8 cellular contexts compared by ENCODE assay signal in genomic region chr16:10552998-10553491, GRCh38. TPM values are rescaled to one million over a fixed set of nuclear protein-coding genes. Genes with fewer than 3 reads are reported as not detected.
DNase-seq lines count a peak whose midpoint lies in the region; ATAC-seq and TF ChIP-seq lines count a peak whose summit lies in the region.

No MANE protein-coding gene starts in this region.

- no peak overlapping the region for H2BK12ac ChIP-seq in mesenchymal stem cell (ENCODE audit: low read length in 2 of 2)

- H3K23ac ChIP-seq in mesenchymal stem cell (ENCODE audit: low read length in 2 of 2) = no peak overlapping the region

- H4K8ac ChIP-seq in mesenchymal stem cell (ENCODE audit: low read length) = no peak overlapping the region

- H3K9me3 ChIP-seq in Karpas-422 (ENCODE audit: low read length) = peaks cover 7% of the 10 kb centered on the region
- peaks cover 0 to 12% of the 10 kb centered on the region in 2 donors for H3K9me3 ChIP-seq in right atrium auricular region
- H3K9me3 ChIP-seq in mesenchymal stem cell (ENCODE audit: control insufficient read depth, low read length) = peaks cover 19% of the 10 kb centered on the region

- H3K4me1 ChIP-seq in Karpas-422 (ENCODE audit: low read length) = peaks cover 12% of the 10 kb centered on the region
- peaks cover 0 to 56% of the 10 kb centered on the region in 2 donors for H3K4me1 ChIP-seq in right atrium auricular region
- H3K4me1 ChIP-seq in mesenchymal stem cell (ENCODE audit: control insufficient read depth, insufficient read depth, low read depth, low read length) = no peaks in the 10 kb centered on the region

- no peak for TF ChIP-seq CTCF in CD14-positive monocyte (IDR thresholded peaks at IDR 0.05)
- TF ChIP-seq CTCF in right atrium auricular region (IDR thresholded peaks at IDR 0.05) = no peak

- H2BK15ac ChIP-seq in mesenchymal stem cell (ENCODE audit: low read depth, poor library complexity, severe bottlenecking) = no peak overlapping the region

- H2AK5ac ChIP-seq in mesenchymal stem cell (ENCODE audit: low read length, severe bottlenecking) = no peak overlapping the region

- peak overlapping the region; percentile 17 to 93 (median 86) for H3K27ac Mint-ChIP-seq in CD14-positive monocyte

- H4K91ac ChIP-seq in mesenchymal stem cell (ENCODE audit: low read length) = no peak overlapping the region

- H3K27ac ChIP-seq in Karpas-422 (ENCODE audit: low read length) = no peak overlapping the region
- peak overlapping the region; percentile 70 to 72 for H3K27ac ChIP-seq in right atrium auricular region
- no peak overlapping the region for H3K27ac ChIP-seq in mesenchymal stem cell (ENCODE audit: low read length, poor library complexity, severe bottlenecking)

- peaks cover 5 to 7% (median 6%) of the 10 kb centered on the region in 3 donors for H3K27me3 Mint-ChIP-seq in CD14-positive monocyte (ENCODE audit: low read depth in 3 of 3)

- peak overlapping the region; percentile 61 for H3K9ac ChIP-seq in Karpas-422 (ENCODE audit: low read length)
- H3K9ac ChIP-seq in mesenchymal stem cell (ENCODE audit: low read length) = no peak overlapping the region

- no peak overlapping the region for H3K18ac ChIP-seq in mesenchymal stem cell (ENCODE audit: low read depth in 1 of 2, low read length in 2 of 2)

- peak overlapping the region; percentile 78 to 98 for H3K4me3 Mint-ChIP-seq in CD14-positive monocyte

- H3K36me3 ChIP-seq in Karpas-422 (ENCODE audit: insufficient read depth, low read length) (no peaks in the 10 kb centered on the region), right atrium auricular region (no peaks in the 10 kb centered on the region), mesenchymal stem cell (ENCODE audit: control insufficient read depth in 1 of 2, insufficient read depth in 2 of 2, low read depth in 1 of 2, low read length in 2 of 2) (peaks cover 0 to under 1% of the 10 kb centered on the region in 2 experiments)

- intact Hi-C loops in CD14-positive monocyte (cut with micrococcal nuclease) = no loop called here

- H3K27me3 ChIP-seq in Karpas-422 (ENCODE audit: low read length) = peaks cover 4% of the 10 kb centered on the region; the same call in 1 of the 2 replicates
- H3K27me3 ChIP-seq in right atrium auricular region = no peaks in the 10 kb centered on the region
- no peaks in the 10 kb centered on the region for H3K27me3 ChIP-seq in mesenchymal stem cell (ENCODE audit: control insufficient read depth in 1 of 2, insufficient read depth in 1 of 2, low read length in 2 of 2)

- DNase-seq in CD14-positive monocyte (ENCODE audit: low spot score) (no peak), Karpas-422 (peak; percentile 94), right atrium auricular region (ENCODE audit: low spot score) (peak; percentile 70), mesenchymal stem cell (no peak), DMS53 treated with DMSO at 0.1 percent for 48 hours (lab: John Stamatoyannopoulos, UW; ENCODE audit: unreplicated experiment) (no peak)
- DNase-seq in activated CD8-positive, alpha-beta memory T cell treated with anti-CD3 and anti-CD28 coated beads, Interleukin-2, amount 50 U/mL, for 48 hours = peak; percentile 60
- DNase-seq in stimulated activated CD8-positive, alpha-beta memory T cell treated with anti-CD3 and anti-CD28 coated beads, Interleukin-15, amount 100 ng/mL, for 24 hours (ENCODE audit: low read depth) = peak; percentile 3

- no peaks in the 10 kb centered on the region for H3K79me2 ChIP-seq in Karpas-422 (ENCODE audit: low read length)

- peak; percentile 75 for ATAC-seq in GM19468 (IDR thresholded peaks at IDR 0.05; ENCODE audit: extremely low read depth, unreplicated experiment)

- H3K4me1 Mint-ChIP-seq in CD14-positive monocyte = peaks cover 11% of the 10 kb centered on the region

- no peak overlapping the region for H3K14ac ChIP-seq in mesenchymal stem cell (ENCODE audit: low read length in 2 of 2)

- H2BK5ac ChIP-seq in mesenchymal stem cell (ENCODE audit: low read depth, low read length, poor library complexity, severe bottlenecking) = no peak overlapping the region

- no peak overlapping the region for H2BK120ac ChIP-seq in mesenchymal stem cell (ENCODE audit: low read depth, low read length)

- WGBS in mesenchymal stem cell = 78% methylated on average over 19 of the region's 19 CpGs

- peaks cover 6 to 13% (median 9%) of the 10 kb centered on the region in 7 donors for H3K9me3 Mint-ChIP-seq in CD14-positive monocyte

- no peaks in the 10 kb centered on the region for H4K20me1 ChIP-seq in Karpas-422 (ENCODE audit: insufficient read depth, low read depth, low read length)

- H3K9me2 ChIP-seq in Karpas-422 (replicated peaks; ENCODE audit: insufficient read depth, low read length) = no peaks in the 10 kb centered on the region

- H3K4me2 ChIP-seq in Karpas-422 (ENCODE audit: low read depth, low read length, poor library complexity, severe bottlenecking) (peak overlapping the region; percentile 76), mesenchymal stem cell (ENCODE audit: low read length, poor library complexity, severe bottlenecking) (no peak overlapping the region)

- H3K79me1 ChIP-seq in mesenchymal stem cell (replicated peaks; ENCODE audit: low read length, poor library complexity, severe bottlenecking) = no peaks in the 10 kb centered on the region

- H2AFZ ChIP-seq in Karpas-422 (ENCODE audit: low read length) = peak overlapping the region; percentile 89
- H2AFZ ChIP-seq in mesenchymal stem cell (ENCODE audit: low read depth, low read length) = no peak overlapping the region

- H3K36me3 Mint-ChIP-seq in CD14-positive monocyte = no peaks in the 10 kb centered on the region

- peak overlapping the region; percentile 62 for H3K4me3 ChIP-seq in Karpas-422 (ENCODE audit: low read length)
- H3K4me3 ChIP-seq in right atrium auricular region = peak overlapping the region in 1 of 2 donors; percentile 42
- H3K4me3 ChIP-seq in mesenchymal stem cell (ENCODE audit: insufficient read depth in 1 of 2, low read depth in 1 of 2, low read length in 2 of 2) = no peak overlapping the region

- H3K4ac ChIP-seq in mesenchymal stem cell (ENCODE audit: low read depth in 1 of 2, low read length in 2 of 2) = no peak overlapping the region

RNA-seq across cellular contexts. Expression of gene EMP2, which starts 27.4 kb away (rescaled TPM):
- not detected for polyA plus RNA-seq in CD14-positive monocyte
- not detected in 2 replicates for total RNA-seq in Karpas-422 (2014; rRNA removed; shearing (Covaris generic); ENCODE audit: low replicate concordance)
- total RNA-seq in right atrium auricular region = 10 to 100 TPM; 40.3 to 66.8 TPM
- polyA plus RNA-seq in mesenchymal stem cell (2013, experiment 1 of 2) = 9.7 TPM
- 9.6 TPM for polyA plus RNA-seq in mesenchymal stem cell (2013, experiment 2 of 2)

Comparison
In these comparisons a context has a peak if more than half of its experiments do, and no peak if none do; other contexts are left out.
1. DNase-seq: peak in Karpas-422 (single experiment), activated CD8-positive, alpha-beta memory T cell treated with anti-CD3 and anti-CD28 coated beads, Interleukin-2, amount 50 U/mL, for 48 hours (single experiment), right atrium auricular region (single experiment) and stimulated activated CD8-positive, alpha-beta memory T cell treated with anti-CD3 and anti-CD28 coated beads, Interleukin-15, amount 100 ng/mL, for 24 hours (single experiment); none in CD14-positive monocyte (single experiment), mesenchymal stem cell (single experiment) and DMS53 treated with DMSO at 0.1 percent for 48 hours (single experiment).
2. H3K27ac ChIP-seq: peak in right atrium auricular region (2 of 2); none in Karpas-422 (single experiment) and mesenchymal stem cell (single experiment).
3. RNA of gene EMP2, which starts 27.4 kb away (total RNA-seq): 40.3 to 66.8 TPM in right atrium auricular region; not detected in Karpas-422; every median in the first group is over 10 times any median in the second.